ENCODE assay signal across 1 cellular context in the genomic region with DNA sequence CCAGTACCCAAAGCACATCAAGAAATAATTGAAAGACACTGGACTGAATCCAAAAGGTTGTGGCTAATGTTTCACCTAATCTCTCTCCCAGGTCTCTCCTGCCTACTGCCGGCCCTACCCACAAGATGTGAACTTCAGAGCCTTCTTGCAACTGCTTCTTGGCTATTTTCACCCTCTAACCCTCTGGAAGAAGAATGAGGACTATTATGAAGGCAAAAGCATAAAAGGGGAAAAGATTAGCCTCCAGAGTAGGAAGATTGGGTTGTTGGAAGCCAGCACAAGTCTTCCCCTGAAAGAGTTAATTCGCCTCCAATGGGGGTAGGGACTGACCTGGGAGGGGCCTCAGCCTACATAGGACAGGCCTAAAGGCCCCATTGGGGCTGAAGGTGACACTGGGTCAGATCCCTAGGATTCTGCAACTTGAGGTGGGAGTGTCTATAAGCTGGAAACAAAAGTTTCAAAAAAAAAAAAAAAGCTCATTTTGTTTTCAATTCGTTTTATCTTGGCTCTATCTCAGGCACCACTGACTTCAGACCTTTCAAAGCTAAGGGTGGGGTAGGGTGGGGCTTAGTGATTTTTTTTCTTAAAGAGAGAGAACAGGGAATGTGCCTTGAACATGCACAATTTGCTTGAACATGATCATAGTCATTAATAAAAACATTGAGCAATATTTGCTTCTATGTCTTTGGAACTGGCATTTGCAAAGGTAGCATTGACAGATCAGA.
TF ChIP-seq lines count a peak whose summit lies in the region.

No MANE protein-coding gene starts in this region.

TF ChIP-seq in K562, 482 proteins besides CTCF, POLR2A, EP300 and RAD21 (continued from another document and continues in another):
- TF ChIP-seq, protein P1, sequence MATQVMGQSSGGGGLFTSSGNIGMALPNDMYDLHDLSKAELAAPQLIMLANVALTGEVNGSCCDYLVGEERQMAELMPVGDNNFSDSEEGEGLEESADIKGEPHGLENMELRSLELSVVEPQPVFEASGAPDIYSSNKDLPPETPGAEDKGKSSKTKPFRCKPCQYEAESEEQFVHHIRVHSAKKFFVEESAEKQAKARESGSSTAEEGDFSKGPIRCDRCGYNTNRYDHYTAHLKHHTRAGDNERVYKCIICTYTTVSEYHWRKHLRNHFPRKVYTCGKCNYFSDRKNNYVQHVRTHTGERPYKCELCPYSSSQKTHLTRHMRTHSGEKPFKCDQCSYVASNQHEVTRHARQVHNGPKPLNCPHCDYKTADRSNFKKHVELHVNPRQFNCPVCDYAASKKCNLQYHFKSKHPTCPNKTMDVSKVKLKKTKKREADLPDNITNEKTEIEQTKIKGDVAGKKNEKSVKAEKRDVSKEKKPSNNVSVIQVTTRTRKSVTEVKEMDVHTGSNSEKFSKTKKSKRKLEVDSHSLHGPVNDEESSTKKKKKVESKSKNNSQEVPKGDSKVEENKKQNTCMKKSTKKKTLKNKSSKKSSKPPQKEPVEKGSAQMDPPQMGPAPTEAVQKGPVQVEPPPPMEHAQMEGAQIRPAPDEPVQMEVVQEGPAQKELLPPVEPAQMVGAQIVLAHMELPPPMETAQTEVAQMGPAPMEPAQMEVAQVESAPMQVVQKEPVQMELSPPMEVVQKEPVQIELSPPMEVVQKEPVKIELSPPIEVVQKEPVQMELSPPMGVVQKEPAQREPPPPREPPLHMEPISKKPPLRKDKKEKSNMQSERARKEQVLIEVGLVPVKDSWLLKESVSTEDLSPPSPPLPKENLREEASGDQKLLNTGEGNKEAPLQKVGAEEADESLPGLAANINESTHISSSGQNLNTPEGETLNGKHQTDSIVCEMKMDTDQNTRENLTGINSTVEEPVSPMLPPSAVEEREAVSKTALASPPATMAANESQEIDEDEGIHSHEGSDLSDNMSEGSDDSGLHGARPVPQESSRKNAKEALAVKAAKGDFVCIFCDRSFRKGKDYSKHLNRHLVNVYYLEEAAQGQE (CRISPR knock-in tag; IDR thresholded peaks at IDR 0.05; ENCODE audit: low read depth): no peak
- TF ChIP-seq BDP1 (IDR thresholded peaks at IDR 0.05; ENCODE audit: insufficient read depth, insufficient read length) (no peak), BHLHE40 (IDR thresholded peaks at IDR 0.05; ENCODE audit: low read length) (no peak), POLR3A (IDR thresholded peaks at IDR 0.05; ENCODE audit: borderline replicate concordance, extremely low read depth, insufficient read depth, insufficient read length) (no peak), BCOR (IDR thresholded peaks at IDR 0.05) (no peak), STAT5A (IDR thresholded peaks at IDR 0.05; ENCODE audit: borderline replicate concordance, low read length) (no peak), MAFK (IDR thresholded peaks at IDR 0.05; ENCODE audit: low read length) (no peak), HDAC2 (IDR thresholded peaks at IDR 0.05) (no peak), ZNF274 (IDR thresholded peaks at IDR 0.05; ENCODE audit: borderline replicate concordance, low read depth, low read length) (no peak), NR2C2 (CRISPR knock-in tag; IDR thresholded peaks at IDR 0.05) (no peak), NR2C2 (tag; IDR thresholded peaks at IDR 0.05) (0 out of 2 replicates have a peak, but pooled peaks have one; percentile 34), ASH1L (IDR thresholded peaks at IDR 0.05; ENCODE audit: borderline replicate concordance, low read depth, partially characterized antibody) (no peak)
- TF ChIP-seq, protein P2, sequence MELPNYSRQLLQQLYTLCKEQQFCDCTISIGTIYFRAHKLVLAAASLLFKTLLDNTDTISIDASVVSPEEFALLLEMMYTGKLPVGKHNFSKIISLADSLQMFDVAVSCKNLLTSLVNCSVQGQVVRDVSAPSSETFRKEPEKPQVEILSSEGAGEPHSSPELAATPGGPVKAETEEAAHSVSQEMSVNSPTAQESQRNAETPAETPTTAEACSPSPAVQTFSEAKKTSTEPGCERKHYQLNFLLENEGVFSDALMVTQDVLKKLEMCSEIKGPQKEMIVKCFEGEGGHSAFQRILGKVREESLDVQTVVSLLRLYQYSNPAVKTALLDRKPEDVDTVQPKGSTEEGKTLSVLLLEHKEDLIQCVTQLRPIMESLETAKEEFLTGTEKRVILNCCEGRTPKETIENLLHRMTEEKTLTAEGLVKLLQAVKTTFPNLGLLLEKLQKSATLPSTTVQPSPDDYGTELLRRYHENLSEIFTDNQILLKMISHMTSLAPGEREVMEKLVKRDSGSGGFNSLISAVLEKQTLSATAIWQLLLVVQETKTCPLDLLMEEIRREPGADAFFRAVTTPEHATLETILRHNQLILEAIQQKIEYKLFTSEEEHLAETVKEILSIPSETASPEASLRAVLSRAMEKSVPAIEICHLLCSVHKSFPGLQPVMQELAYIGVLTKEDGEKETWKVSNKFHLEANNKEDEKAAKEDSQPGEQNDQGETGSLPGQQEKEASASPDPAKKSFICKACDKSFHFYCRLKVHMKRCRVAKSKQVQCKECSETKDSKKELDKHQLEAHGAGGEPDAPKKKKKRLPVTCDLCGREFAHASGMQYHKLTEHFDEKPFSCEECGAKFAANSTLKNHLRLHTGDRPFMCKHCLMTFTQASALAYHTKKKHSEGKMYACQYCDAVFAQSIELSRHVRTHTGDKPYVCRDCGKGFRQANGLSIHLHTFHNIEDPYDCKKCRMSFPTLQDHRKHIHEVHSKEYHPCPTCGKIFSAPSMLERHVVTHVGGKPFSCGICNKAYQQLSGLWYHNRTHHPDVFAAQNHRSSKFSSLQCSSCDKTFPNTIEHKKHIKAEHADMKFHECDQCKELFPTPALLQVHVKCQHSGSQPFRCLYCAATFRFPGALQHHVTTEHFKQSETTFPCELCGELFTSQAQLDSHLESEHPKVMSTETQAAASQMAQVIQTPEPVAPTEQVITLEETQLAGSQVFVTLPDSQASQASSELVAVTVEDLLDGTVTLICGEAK (IDR thresholded peaks at IDR 0.05): no peak
- TF ChIP-seq, protein P2 (CRISPR knock-in tag; IDR thresholded peaks at IDR 0.05): no peak
- TF ChIP-seq, protein P3, sequence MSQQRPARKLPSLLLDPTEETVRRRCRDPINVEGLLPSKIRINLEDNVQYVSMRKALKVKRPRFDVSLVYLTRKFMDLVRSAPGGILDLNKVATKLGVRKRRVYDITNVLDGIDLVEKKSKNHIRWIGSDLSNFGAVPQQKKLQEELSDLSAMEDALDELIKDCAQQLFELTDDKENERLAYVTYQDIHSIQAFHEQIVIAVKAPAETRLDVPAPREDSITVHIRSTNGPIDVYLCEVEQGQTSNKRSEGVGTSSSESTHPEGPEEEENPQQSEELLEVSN (IDR thresholded peaks at IDR 0.05; ENCODE audit: borderline replicate concordance in 1 of 2, extremely low read depth in 1 of 2, insufficient read depth in 1 of 2, insufficient read length in 1 of 2, low read depth in 1 of 2, low read length in 1 of 2, poor library complexity in 1 of 2, severe bottlenecking in 1 of 2): no peak
- TF ChIP-seq, protein P4, sequence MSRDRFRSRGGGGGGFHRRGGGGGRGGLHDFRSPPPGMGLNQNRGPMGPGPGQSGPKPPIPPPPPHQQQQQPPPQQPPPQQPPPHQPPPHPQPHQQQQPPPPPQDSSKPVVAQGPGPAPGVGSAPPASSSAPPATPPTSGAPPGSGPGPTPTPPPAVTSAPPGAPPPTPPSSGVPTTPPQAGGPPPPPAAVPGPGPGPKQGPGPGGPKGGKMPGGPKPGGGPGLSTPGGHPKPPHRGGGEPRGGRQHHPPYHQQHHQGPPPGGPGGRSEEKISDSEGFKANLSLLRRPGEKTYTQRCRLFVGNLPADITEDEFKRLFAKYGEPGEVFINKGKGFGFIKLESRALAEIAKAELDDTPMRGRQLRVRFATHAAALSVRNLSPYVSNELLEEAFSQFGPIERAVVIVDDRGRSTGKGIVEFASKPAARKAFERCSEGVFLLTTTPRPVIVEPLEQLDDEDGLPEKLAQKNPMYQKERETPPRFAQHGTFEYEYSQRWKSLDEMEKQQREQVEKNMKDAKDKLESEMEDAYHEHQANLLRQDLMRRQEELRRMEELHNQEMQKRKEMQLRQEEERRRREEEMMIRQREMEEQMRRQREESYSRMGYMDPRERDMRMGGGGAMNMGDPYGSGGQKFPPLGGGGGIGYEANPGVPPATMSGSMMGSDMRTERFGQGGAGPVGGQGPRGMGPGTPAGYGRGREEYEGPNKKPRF (IDR thresholded peaks at IDR 0.05; ENCODE audit: low read depth, low read length): no peak
- TF ChIP-seq, protein P5, sequence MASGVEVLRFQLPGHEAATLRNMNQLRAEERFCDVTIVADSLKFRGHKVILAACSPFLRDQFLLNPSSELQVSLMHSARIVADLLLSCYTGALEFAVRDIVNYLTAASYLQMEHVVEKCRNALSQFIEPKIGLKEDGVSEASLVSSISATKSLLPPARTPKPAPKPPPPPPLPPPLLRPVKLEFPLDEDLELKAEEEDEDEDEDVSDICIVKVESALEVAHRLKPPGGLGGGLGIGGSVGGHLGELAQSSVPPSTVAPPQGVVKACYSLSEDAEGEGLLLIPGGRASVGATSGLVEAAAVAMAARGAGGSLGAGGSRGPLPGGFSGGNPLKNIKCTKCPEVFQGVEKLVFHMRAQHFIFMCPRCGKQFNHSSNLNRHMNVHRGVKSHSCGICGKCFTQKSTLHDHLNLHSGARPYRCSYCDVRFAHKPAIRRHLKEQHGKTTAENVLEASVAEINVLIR (CRISPR knock-in tag; IDR thresholded peaks at IDR 0.05): no peak
- TF ChIP-seq, protein P6, sequence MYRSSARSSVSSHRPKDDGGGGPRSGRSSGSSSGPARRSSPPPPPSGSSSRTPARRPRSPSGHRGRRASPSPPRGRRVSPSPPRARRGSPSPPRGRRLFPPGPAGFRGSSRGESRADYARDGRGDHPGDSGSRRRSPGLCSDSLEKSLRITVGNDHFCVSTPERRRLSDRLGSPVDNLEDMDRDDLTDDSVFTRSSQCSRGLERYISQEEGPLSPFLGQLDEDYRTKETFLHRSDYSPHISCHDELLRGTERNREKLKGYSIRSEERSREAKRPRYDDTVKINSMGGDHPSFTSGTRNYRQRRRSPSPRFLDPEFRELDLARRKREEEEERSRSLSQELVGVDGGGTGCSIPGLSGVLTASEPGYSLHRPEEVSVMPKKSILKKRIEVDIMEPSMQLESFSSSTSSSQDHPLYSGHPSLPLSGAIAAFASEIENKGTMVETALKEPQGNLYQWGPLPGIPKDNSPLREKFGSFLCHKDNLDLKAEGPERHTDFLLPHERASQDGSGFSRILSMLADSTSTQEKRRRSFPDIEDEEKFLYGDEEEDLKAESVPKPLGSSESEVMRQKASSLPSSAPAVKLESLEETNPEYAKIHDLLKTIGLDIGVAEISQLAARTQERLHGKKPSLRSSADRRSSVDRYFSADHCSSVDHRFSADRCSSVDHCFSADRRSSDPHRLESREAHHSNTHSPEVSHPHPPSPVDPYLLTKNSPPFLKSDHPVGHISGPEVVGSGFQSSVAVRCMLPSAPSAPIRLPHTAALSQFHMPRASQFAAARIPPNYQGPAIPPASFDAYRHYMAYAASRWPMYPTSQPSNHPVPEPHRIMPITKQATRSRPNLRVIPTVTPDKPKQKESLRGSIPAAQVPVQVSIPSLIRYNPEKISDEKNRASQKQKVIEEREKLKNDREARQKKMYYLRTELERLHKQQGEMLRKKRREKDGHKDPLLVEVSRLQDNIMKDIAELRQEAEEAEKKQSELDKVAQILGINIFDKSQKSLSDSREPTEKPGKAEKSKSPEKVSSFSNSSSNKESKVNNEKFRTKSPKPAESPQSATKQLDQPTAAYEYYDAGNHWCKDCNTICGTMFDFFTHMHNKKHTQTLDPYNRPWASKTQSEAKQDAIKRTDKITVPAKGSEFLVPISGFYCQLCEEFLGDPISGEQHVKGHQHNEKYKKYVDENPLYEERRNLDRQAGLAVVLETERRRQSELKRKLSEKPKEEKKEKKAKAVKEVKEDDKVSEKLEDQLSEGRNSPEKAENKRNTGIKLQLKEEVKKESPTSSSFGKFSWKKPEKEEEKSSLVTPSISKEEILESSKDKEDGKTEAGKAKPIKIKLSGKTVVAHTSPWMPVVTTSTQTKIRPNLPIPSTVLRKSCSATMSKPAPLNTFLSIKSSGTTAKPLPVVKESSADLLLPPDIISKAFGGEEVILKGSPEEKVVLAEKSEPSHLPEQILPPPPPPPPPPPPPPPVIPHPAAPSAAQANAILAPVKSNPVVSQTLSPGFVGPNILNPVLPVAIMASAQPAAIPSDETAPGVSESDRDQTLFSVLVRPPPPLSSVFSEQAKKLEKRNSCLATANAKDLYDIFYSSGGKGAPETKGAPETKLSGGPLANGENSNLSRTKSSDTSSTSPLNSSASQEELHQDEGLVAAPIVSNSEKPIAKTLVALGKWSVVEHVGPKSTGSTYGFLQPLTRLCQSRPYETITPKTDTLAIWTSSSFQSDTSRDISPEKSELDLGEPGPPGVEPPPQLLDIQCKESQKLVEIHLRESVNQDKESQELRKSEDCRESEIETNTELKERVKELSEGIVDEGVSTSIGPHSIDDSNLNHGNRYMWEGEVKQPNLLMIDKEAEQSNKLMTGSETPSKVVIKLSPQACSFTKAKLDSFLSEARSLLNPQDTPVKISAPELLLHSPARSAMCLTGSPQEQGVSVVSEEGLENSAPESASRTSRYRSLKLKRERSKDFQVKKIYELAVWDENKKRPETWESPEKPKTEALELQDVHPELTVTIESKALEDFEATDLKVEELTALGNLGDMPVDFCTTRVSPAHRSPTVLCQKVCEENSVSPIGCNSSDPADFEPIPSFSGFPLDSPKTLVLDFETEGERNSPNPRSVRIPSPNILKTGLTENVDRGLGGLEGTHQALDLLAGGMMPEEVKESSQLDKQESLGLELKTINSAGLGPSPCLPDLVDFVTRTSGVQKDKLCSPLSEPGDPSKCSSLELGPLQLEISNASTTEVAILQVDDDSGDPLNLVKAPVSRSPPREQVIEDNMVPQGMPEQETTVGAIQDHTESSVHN (IDR thresholded peaks at IDR 0.05; ENCODE audit: borderline replicate concordance in 1 of 2, low read depth in 1 of 2): no peak
